8 cellular contexts compared by ENCODE assay signal in the genomic region with DNA sequence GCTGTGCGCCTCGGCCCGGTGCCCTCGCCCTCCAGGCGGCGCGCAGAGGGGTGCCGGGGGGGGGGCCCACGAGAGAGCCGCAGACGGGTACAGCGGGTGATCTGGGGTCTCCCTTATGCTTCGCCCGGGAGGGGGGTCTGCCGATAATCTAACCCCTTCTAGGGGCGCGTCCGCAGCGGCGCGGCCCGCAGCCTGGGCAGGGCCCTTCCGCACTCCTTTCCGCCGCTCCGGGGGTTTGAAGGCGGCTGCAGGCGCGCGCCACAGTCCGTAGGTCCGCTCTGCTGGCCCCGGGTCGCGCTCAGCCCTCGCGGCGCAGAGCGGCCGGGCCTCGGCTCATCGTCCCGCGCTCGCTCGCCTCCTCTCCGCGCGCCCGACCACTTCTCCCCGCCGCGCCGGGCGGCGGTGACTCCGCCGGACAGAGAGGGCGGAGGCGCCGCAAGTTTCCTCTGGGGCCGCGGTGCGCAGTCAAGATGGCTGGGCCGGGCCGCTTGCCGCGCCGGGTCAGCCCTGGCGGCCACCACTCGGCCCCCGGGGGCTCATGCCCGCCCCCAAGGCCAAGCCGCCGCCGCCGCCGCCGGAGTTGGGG. TPM values are rescaled to one million over a fixed set of nuclear protein-coding genes. Genes with fewer than 3 reads are reported as not detected.
A peak's percentile ranks its signal among the peaks of the same experiment; 100 is the strongest.
DNase-seq lines count a peak whose midpoint lies in the region; ATAC-seq, FAIRE-seq and TF ChIP-seq lines count a peak whose summit lies in the region.

No MANE protein-coding gene starts in this region.

- no peak for TF ChIP-seq POLR2A in IMR-90 (IDR thresholded peaks at IDR 0.05; ENCODE audit: low read depth, low read length)

- H2BK20ac ChIP-seq in IMR-90 (ENCODE audit: low read depth, low read length), result no peak overlapping the region

- no peak overlapping the region for H3K4ac ChIP-seq in IMR-90 (ENCODE audit: low read depth, low read length)

- H3K4me1 ChIP-seq in IMR-90 (ENCODE audit: control insufficient read depth, insufficient read depth, low read length) (peaks cover 7% of the 10 kb centered on the region), astrocyte (ENCODE audit: insufficient read depth, low read length) (peaks cover 19% of the 10 kb centered on the region)

- dilution Hi-C loops in IMR-90 (cut with HindIII; ENCODE audit: low sequenced_read_pairs, unreplicated experiment), result no loop called here

- no peak overlapping the region for H2BK15ac ChIP-seq in IMR-90 (ENCODE audit: low read depth, low read length)

- H3K27me3 ChIP-seq in IMR-90 (ENCODE audit: control insufficient read depth, insufficient read depth, low read length) (0 out of 2 replicates have a peak, but pooled peaks cover 2% of the 10 kb centered on the region), astrocyte (ENCODE audit: insufficient read depth, low read length) (no peaks in the 10 kb centered on the region)

- no peak overlapping the region for H2BK120ac ChIP-seq in IMR-90 (ENCODE audit: low read depth, low read length)

- in situ Hi-C loops in IMR-90 (cut with MboI; ENCODE audit: low sequenced_read_pairs), result loop anchor here (10.0 kb wide), 1 partner anchor 273 kb away; no protein-coding TSS in a partner anchor

- no peaks in the 10 kb centered on the region for H3K9me3 Mint-ChIP-seq in astrocyte (ENCODE audit: unreplicated experiment)
- H3K9me3 Mint-ChIP-seq in immature natural killer cell, result peaks cover 0 to 2% (median 0%) of the 10 kb centered on the region in 6 donors
- H3K9me3 Mint-ChIP-seq in stimulated activated naive CD8-positive, alpha-beta T cell treated with anti-CD3 and anti-CD28 coated beads, Interleukin-15, Interleukin-2, amounts not matched to agents 100 ng/mL and 50 ng/mL, for 24 hours, result no peaks in the 10 kb centered on the region

- H2BK5ac ChIP-seq in IMR-90 (ENCODE audit: low read depth, low read length, poor library complexity, severe bottlenecking), result peak overlapping the region; percentile 54

- POLR2A ChIA-PET in IMR-90 (lab: Charles Lee; ENCODE audit: unreplicated experiment), result no interaction called here

- CTCF ChIA-PET in IMR-90 (lab: Yijun Ruan, JAX), result no interaction called here

- H3K27ac Mint-ChIP-seq in astrocyte (ENCODE audit: unreplicated experiment), result no peak overlapping the region
- H3K27ac Mint-ChIP-seq in immature natural killer cell, result no peak overlapping the region
- no peak overlapping the region for H3K27ac Mint-ChIP-seq in stimulated activated naive CD8-positive, alpha-beta T cell treated with anti-CD3 and anti-CD28 coated beads, Interleukin-15, Interleukin-2, amounts not matched to agents 100 ng/mL and 50 ng/mL, for 24 hours

- DNase-seq in NCI-H146 (lab: John Stamatoyannopoulos, UW) (peak; percentile 44), NCI-H146 treated with DMSO at 0.1 percent for 48 hours (lab: John Stamatoyannopoulos, UW; ENCODE audit: unreplicated experiment) (no peak), IMR-90 (peak; percentile 42), astrocyte (ENCODE audit: low read depth) (peak; percentile 29), immature natural killer cell (peak in 1 of 3 donors; percentile 19)
- DNase-seq in activated effector memory CD4-positive, alpha-beta T cell treated with Interleukin-2 at 50 U/mL for 16 hours, result no peak

- intact Hi-C loops in IMR-90 (cut with micrococcal nuclease), result loop anchor here (1.0 to 10.0 kb wide), 6 partner anchors 275 to 1138 kb away; no protein-coding TSS in a partner anchor

- no peak overlapping the region for H3K18ac ChIP-seq in IMR-90 (ENCODE audit: low read depth, low read length)

- H2AK5ac ChIP-seq in IMR-90 (ENCODE audit: low read depth, low read length), result no peak overlapping the region

- FAIRE-seq in astrocyte (lab: Jason Lieb, UNC), result no peak

- H3K14ac ChIP-seq in IMR-90 (replicated peaks; ENCODE audit: low read depth, low read length), result no peak overlapping the region

- no peaks in the 10 kb centered on the region for H3K9me1 ChIP-seq in IMR-90 (ENCODE audit: insufficient read depth, low read length)

- no peaks in the 10 kb centered on the region for H3K9me3 ChIP-seq in IMR-90 (ENCODE audit: control insufficient read depth, insufficient read depth, low read length)
- H3K9me3 ChIP-seq in astrocyte (ENCODE audit: insufficient read depth, low read depth, low read length), result no peaks in the 10 kb centered on the region

- TF ChIP-seq CTCF in IMR-90 (conservative IDR thresholded peaks at IDR 0.05; ENCODE audit: low read depth, low read length) (no peak), astrocyte (IDR thresholded peaks at IDR 0.05; ENCODE audit: insufficient read depth, low read depth, low read length) (no peak)

- H2AK9ac ChIP-seq in IMR-90 (replicated peaks; ENCODE audit: low read depth, low read length, poor library complexity), result peak overlapping the region; percentile 35

- H4K20me1 ChIP-seq in IMR-90 (ENCODE audit: insufficient read depth, low read length) (peaks cover 8% of the 10 kb centered on the region; the same call in 1 of the 2 replicates), astrocyte (ENCODE audit: insufficient read depth, low read length) (peaks cover 12% of the 10 kb centered on the region)

- H3K4me2 ChIP-seq in IMR-90 (ENCODE audit: low read depth, low read length), result peak overlapping the region; percentile 100
- H3K4me2 ChIP-seq in astrocyte (ENCODE audit: low read length), result peak overlapping the region; percentile 100

- 0% methylated on average over 52 of the region's 79 CpGs; no CpG with 5 or more reads in 1 of the 2 experiments for WGBS in IMR-90 (ENCODE audit: extremely low coverage in 2 of 2, insufficient read length in 1 of 2), 2 experiments

- peaks cover 12 to 21% of the 10 kb centered on the region in 2 experiments for H3K79me1 ChIP-seq in IMR-90 (ENCODE audit: low read depth in 1 of 2, low read length in 2 of 2)

- TF ChIP-seq RAD21 in IMR-90 (IDR thresholded peaks at IDR 0.05; ENCODE audit: low read length), result no peak; the same call in 1 of the 2 replicates

- H3K27ac ChIP-seq in IMR-90 (ENCODE audit: insufficient read depth, low read length), result peak overlapping the region; percentile 56; the same call in 1 of the 2 replicates
- H3K27ac ChIP-seq in astrocyte (ENCODE audit: low read depth, low read length), result peak overlapping the region; percentile 55

- H3K27me3 Mint-ChIP-seq in astrocyte (ENCODE audit: low read depth, unreplicated experiment) (peaks cover 5% of the 10 kb centered on the region), immature natural killer cell (ENCODE audit: low read depth in 3 of 3) (peaks cover 8 to 24% (median 14%) of the 10 kb centered on the region in 3 donors)
- H3K27me3 Mint-ChIP-seq in stimulated activated naive CD8-positive, alpha-beta T cell treated with anti-CD3 and anti-CD28 coated beads, Interleukin-15, Interleukin-2, amounts not matched to agents 100 ng/mL and 50 ng/mL, for 24 hours, result peaks cover 70% of the 10 kb centered on the region

- no peak overlapping the region for H4K91ac ChIP-seq in IMR-90 (ENCODE audit: insufficient read depth, low read depth, low read length)

- H3K4me1 Mint-ChIP-seq in astrocyte (ENCODE audit: low read depth, unreplicated experiment) (peaks cover 17% of the 10 kb centered on the region), immature natural killer cell (peaks cover 30 to 36% of the 10 kb centered on the region in 2 donors)
- peaks cover 33% of the 10 kb centered on the region for H3K4me1 Mint-ChIP-seq in stimulated activated naive CD8-positive, alpha-beta T cell treated with anti-CD3 and anti-CD28 coated beads, Interleukin-15, Interleukin-2, amounts not matched to agents 100 ng/mL and 50 ng/mL, for 24 hours (ENCODE audit: low read depth)

- H4K8ac ChIP-seq in IMR-90 (ENCODE audit: low read depth in 2 of 2, low read length in 2 of 2), result no peak overlapping the region

- H3K4me3 ChIP-seq in IMR-90 (ENCODE audit: insufficient read depth, low read depth, low read length), result peak overlapping the region; percentile 62
- peak overlapping the region; percentile 67 for H3K4me3 ChIP-seq in astrocyte (ENCODE audit: insufficient read depth, low read depth, low read length)

- H2AFZ ChIP-seq in IMR-90 (replicated peaks; ENCODE audit: low read length, poor library complexity), result peak overlapping the region; percentile 98
- H2AFZ ChIP-seq in astrocyte (ENCODE audit: low read depth, low read length), result peak overlapping the region; percentile 91

- H3K56ac ChIP-seq in IMR-90 (ENCODE audit: extremely low read depth, insufficient read depth, low read length), result no peak overlapping the region

- ATAC-seq in GM21737 (IDR thresholded peaks at IDR 0.05; ENCODE audit: unreplicated experiment), result peak; percentile 17
- ATAC-seq in IMR-90 (ENCODE audit: low read depth), result peak; percentile 35

- no TSS peak for BruUV-seq in IMR-90 (replicated peaks; lab: Mats Ljungman, UMichigan)

- H3K23ac ChIP-seq in IMR-90 (ENCODE audit: low read depth, low read length), result no peak overlapping the region

- H3K9ac ChIP-seq in IMR-90 (ENCODE audit: low read depth, low read length) (peak overlapping the region; percentile 29; the same call in 1 of the 2 replicates), astrocyte (ENCODE audit: low read length) (peak overlapping the region; percentile 71)

- H3K36me3 Mint-ChIP-seq in astrocyte (ENCODE audit: low read depth, unreplicated experiment), result peaks cover 3% of the 10 kb centered on the region
- H3K36me3 Mint-ChIP-seq in immature natural killer cell, result no peaks in the 10 kb centered on the region
- H3K36me3 Mint-ChIP-seq in stimulated activated naive CD8-positive, alpha-beta T cell treated with anti-CD3 and anti-CD28 coated beads, Interleukin-15, Interleukin-2, amounts not matched to agents 100 ng/mL and 50 ng/mL, for 24 hours (ENCODE audit: low read depth), result no peaks in the 10 kb centered on the region

- peak overlapping the region; percentile 87 for H3K4me3 Mint-ChIP-seq in astrocyte (ENCODE audit: unreplicated experiment)
- peak overlapping the region; percentile 80 to 88 (median 85) for H3K4me3 Mint-ChIP-seq in immature natural killer cell
- H3K4me3 Mint-ChIP-seq in stimulated activated naive CD8-positive, alpha-beta T cell treated with anti-CD3 and anti-CD28 coated beads, Interleukin-15, Interleukin-2, amounts not matched to agents 100 ng/mL and 50 ng/mL, for 24 hours, result peak overlapping the region; percentile 70

- peaks cover 30% of the 10 kb centered on the region for H3K79me2 ChIP-seq in astrocyte (ENCODE audit: insufficient read depth, low read length)

- H3K36me3 ChIP-seq in IMR-90 (ENCODE audit: control insufficient read depth, insufficient read depth, low read length) (no peaks in the 10 kb centered on the region), astrocyte (ENCODE audit: insufficient read depth, low read length) (no peaks in the 10 kb centered on the region)

- no peak overlapping the region for H4K5ac ChIP-seq in IMR-90 (ENCODE audit: low read depth, low read length)

RNA-seq across cellular contexts. Expression of a gene that starts 0.6 kb away (rescaled TPM):
- 3.6 and 4.4 TPM in 2 replicates for total RNA-seq in IMR-90 (2012; rRNA removed)
- 3.9 and 4.8 TPM in 2 replicates for polyA plus RNA-seq in IMR-90 (2012; rRNA removed)
- 2.1 and 4.9 TPM in 2 replicates for polyA plus RNA-seq in IMR-90 (2012; cell fraction: cytosol; rRNA removed)
- polyA plus RNA-seq in IMR-90 (2012; cell fraction: nucleus; rRNA removed; ENCODE audit: low replicate concordance), result 5.1 and 9.6 TPM in 2 replicates
- 17.2 and 30.9 TPM in 2 replicates for total RNA-seq in astrocyte
- polyA plus RNA-seq in immature natural killer cell, result not detected

RNA-seq across cellular contexts. Expression of a gene that starts 36.4 kb away (rescaled TPM):
- not detected in 2 replicates for total RNA-seq in IMR-90 (2012; rRNA removed)
- 0.06 TPM in 1 of 2 replicates, not detected in the other for polyA plus RNA-seq in IMR-90 (2012; rRNA removed)
- not detected in 2 replicates for polyA plus RNA-seq in IMR-90 (2012; cell fraction: cytosol; rRNA removed)
- polyA plus RNA-seq in IMR-90 (2012; cell fraction: nucleus; rRNA removed; ENCODE audit: low replicate concordance), result 0.04 TPM in 1 of 2 replicates, not detected in the other
- total RNA-seq in astrocyte, result not detected in 2 replicates
- not detected for polyA plus RNA-seq in immature natural killer cell

Comparison
In these comparisons a context has a peak if more than half of its experiments do, and no peak if none do; other contexts are left out.
1. DNase-seq: peak in NCI-H146 (single experiment), IMR-90 (single experiment) and astrocyte (single experiment); none in NCI-H146 treated with DMSO at 0.1 percent for 48 hours (single experiment) and activated effector memory CD4-positive, alpha-beta T cell treated with Interleukin-2 at 50 U/mL for 16 hours (single experiment).
2. Peak in every context shown above with its lines, with median percentiles within 50 percentile points of each other: H3K4me3 Mint-ChIP-seq.